Comparison of ENCODE assay signal across 23 cellular contexts in genomic region chr9:21412109-21412508, GRCh38. TPM values are rescaled to one million over a fixed set of nuclear protein-coding genes. Genes with fewer than 3 reads are reported as not detected.
DNase-seq lines count a peak whose midpoint lies in the region; ATAC-seq, FAIRE-seq and TF ChIP-seq lines count a peak whose summit lies in the region.
"Had no signal": no experiment of that assay in that cellular context is flagged by ENCODE, and none has a peak within 500 bp of the region (broad histone marks: within the 10 kb centered on the region; RNA-seq: fewer than 3 reads in every experiment).

No MANE protein-coding gene starts in this region.

- TF ChIP-seq CTCF in DOHH2 (IDR thresholded peaks at IDR 0.05; ENCODE audit: low read depth, low read length, poor library complexity, severe bottlenecking), result no peak
- TF ChIP-seq CTCF in suprapubic skin (IDR thresholded peaks at IDR 0.05), result no peak
- TF ChIP-seq CTCF in gastrocnemius medialis (IDR thresholded peaks at IDR 0.05 in 4 of 5, conservative IDR thresholded peaks at IDR 0.05 in 1 of 5), result no peak

- H3K4me1 ChIP-seq in DOHH2 (ENCODE audit: control insufficient read depth, low read length) (peaks cover 13% of the 10 kb centered on the region), suprapubic skin (peaks cover 9% of the 10 kb centered on the region), gastrocnemius medialis (no peaks in the 10 kb centered on the region)
- H3K4me1 ChIP-seq: foreskin keratinocyte, prostate gland had no signal

- intact Hi-C loops in gastrocnemius medialis (cut with DNase I; ENCODE audit: low total_unique reads), result no loop called here

- no peak for FAIRE-seq in GM12892 (lab: Jason Lieb, UNC)
- FAIRE-seq: endometrium had no signal

- TF ChIP-seq POLR2A in suprapubic skin (IDR thresholded peaks at IDR 0.05) (no peak), GM12892 (IDR thresholded peaks at IDR 0.05; ENCODE audit: low read depth, low read length) (no peak), gastrocnemius medialis (IDR thresholded peaks at IDR 0.05) (no peak)

- no peaks in the 10 kb centered on the region for H3K9me2 ChIP-seq in DOHH2 (replicated peaks; ENCODE audit: control insufficient read depth, low read length)
- H3K9me2 ChIP-seq: SK-N-SH had no signal

- H3K4me3 ChIP-seq in DOHH2 (ENCODE audit: low read length), result no peak overlapping the region
- no peak overlapping the region for H3K4me3 ChIP-seq in suprapubic skin
- H3K4me3 ChIP-seq in gastrocnemius medialis, result no peak overlapping the region
- H3K4me3 ChIP-seq: prostate gland had no signal

- no peaks in the 10 kb centered on the region for H3F3A ChIP-seq in DOHH2 (ENCODE audit: control insufficient read depth, insufficient read depth)

- ATAC-seq in GM21367 (IDR thresholded peaks at IDR 0.05; ENCODE audit: unreplicated experiment) (peak; percentile 53), HG03342 (IDR thresholded peaks at IDR 0.05; ENCODE audit: unreplicated experiment) (peak; percentile 77), gastrocnemius medialis (no peak)
- ATAC-seq: CD8-positive, alpha-beta T cell; foreskin keratinocyte; natural killer cell had no signal

- no peak for TF ChIP-seq EP300 in suprapubic skin (IDR thresholded peaks at IDR 0.05)

- H3K27me3 ChIP-seq in DOHH2 (ENCODE audit: control insufficient read depth, low read length) (peaks cover 47% of the 10 kb centered on the region), suprapubic skin (peaks cover 4% of the 10 kb centered on the region), gastrocnemius medialis (no peaks in the 10 kb centered on the region)

- H3K79me2 ChIP-seq in DOHH2 (ENCODE audit: control insufficient read depth, low read length), result no peaks in the 10 kb centered on the region

- in situ Hi-C loops in gastrocnemius medialis (cut with MboI; ENCODE audit: low sequenced_read_pairs in 4 of 4), result no loop called here

- H3K36me3 ChIP-seq in DOHH2 (ENCODE audit: control insufficient read depth, low read length) (no peaks in the 10 kb centered on the region), suprapubic skin (no peaks in the 10 kb centered on the region), gastrocnemius medialis (no peaks in the 10 kb centered on the region)
- H3K36me3 ChIP-seq: prostate gland had no signal

- 92% methylated on average over 1 of the region's 1 CpG for WGBS in suprapubic skin

- H4K20me1 ChIP-seq in DOHH2 (ENCODE audit: control insufficient read depth, insufficient read depth, low read depth, low read length), result no peaks in the 10 kb centered on the region; the same call in 1 of the 2 replicates

- DNase-seq in SKM-1 treated with dmso at 0.1 percent for 144 hours (lab: John Stamatoyannopoulos, UW; ENCODE audit: unreplicated experiment) (peak; percentile 87), suprapubic skin (ENCODE audit: low spot score in 2 of 2) (no peak), GM12892 (ENCODE audit: insufficient read length) (no peak), middle frontal gyrus (ENCODE audit: extremely low spot score, low spot score) (no peak), gastrocnemius medialis (no peak)
- DNase-seq: activated effector memory CD4-positive, alpha-beta T cell treated with Interleukin-2 at 50 U/mL for 16 hours; aorta; CD8-positive, alpha-beta T cell; DMS79 treated with DMSO at 0.1 percent for 48 hours; foreskin keratinocyte; GOT3; natural killer cell; NCI-H187 treated with DMSO at 0.1 percent for 48 hours; NCI-H446 treated with DMSO at 0.1 percent for 48 hours; SK-N-SH had no signal

- H3K27ac ChIP-seq in DOHH2 (ENCODE audit: low read depth, low read length) (no peak overlapping the region), suprapubic skin (no peak overlapping the region), gastrocnemius medialis (no peak overlapping the region)
- H3K27ac ChIP-seq: foreskin keratinocyte, prostate gland had no signal

- peak overlapping the region; percentile 22 for H3K4me2 ChIP-seq in DOHH2 (ENCODE audit: low read length)
- H3K4me2 ChIP-seq: SK-N-SH had no signal

- H3K9me3 ChIP-seq in DOHH2 (ENCODE audit: control insufficient read depth, insufficient read depth, low read length), result no peaks in the 10 kb centered on the region
- H3K9me3 ChIP-seq in suprapubic skin, result no peaks in the 10 kb centered on the region
- no peaks in the 10 kb centered on the region for H3K9me3 ChIP-seq in gastrocnemius medialis
- H3K9me3 ChIP-seq: prostate gland, SK-N-SH had no signal

RNA-seq across cellular contexts. Expression of gene IFNA8, which starts 3.2 kb away (rescaled TPM):
- total RNA-seq in suprapubic skin (not detected), gastrocnemius medialis (not detected)
- not detected for polyA plus RNA-seq in GM12892 (2012; ENCODE audit: missing spikeins)
- total RNA-seq: aorta; CD8-positive, alpha-beta T cell; chondrocyte; foreskin keratinocyte; lung microvascular endothelial cell; natural killer cell; prostate gland; urinary bladder had no signal
- polyA plus RNA-seq: aorta, foreskin keratinocyte, SK-N-SH, urinary bladder had no signal

RNA-seq across cellular contexts. Expression of gene IFNA2, which starts 26.9 kb away (rescaled TPM):
- total RNA-seq in suprapubic skin, result not detected
- polyA plus RNA-seq in GM12892 (2012; ENCODE audit: missing spikeins), result 0.23 TPM
- not detected for total RNA-seq in gastrocnemius medialis
- total RNA-seq: aorta; CD8-positive, alpha-beta T cell; chondrocyte; foreskin keratinocyte; lung microvascular endothelial cell; natural killer cell; prostate gland; urinary bladder had no signal
- polyA plus RNA-seq: aorta, foreskin keratinocyte, SK-N-SH, urinary bladder had no signal

RNA-seq across cellular contexts. Expression of gene IFNA1, which starts 28.1 kb away (rescaled TPM):
- total RNA-seq in suprapubic skin (not detected), gastrocnemius medialis (not detected)
- polyA plus RNA-seq in GM12892 (2012; ENCODE audit: missing spikeins), result not detected
- total RNA-seq: aorta; CD8-positive, alpha-beta T cell; chondrocyte; foreskin keratinocyte; lung microvascular endothelial cell; natural killer cell; prostate gland; urinary bladder had no signal
- polyA plus RNA-seq: aorta, foreskin keratinocyte, SK-N-SH, urinary bladder had no signal

RNA-seq across cellular contexts. Expression of gene IFNA13, which starts 44.3 kb away (rescaled TPM):
- total RNA-seq in suprapubic skin (not detected), gastrocnemius medialis (not detected)
- polyA plus RNA-seq in GM12892 (2012; ENCODE audit: missing spikeins), result not detected
- total RNA-seq: aorta; CD8-positive, alpha-beta T cell; chondrocyte; foreskin keratinocyte; lung microvascular endothelial cell; natural killer cell; prostate gland; urinary bladder had no signal
- polyA plus RNA-seq: aorta, foreskin keratinocyte, SK-N-SH, urinary bladder had no signal

Comparison
In these comparisons a context has a peak if more than half of its experiments do, and no peak if none do; other contexts are left out.
1. ATAC-seq: peak in GM21367 (single experiment) and HG03342 (single experiment); none in gastrocnemius medialis (0 of 2).